Comparison of ENCODE assay signal across 1 cellular context in genomic region chr20:44959082-44959895, GRCh38.
TF ChIP-seq lines count a peak whose summit lies in the region.

No MANE protein-coding gene starts in this region.

TF ChIP-seq in GM12878, 131 proteins besides CTCF, POLR2A, EP300 and RAD21 (continued from another document):
- TF ChIP-seq E4F1 (IDR thresholded peaks at IDR 0.05; ENCODE audit: borderline replicate concordance, partially characterized antibody) = peak; percentile 18
- peak; percentile 62; the same call in 1 of the 2 replicates for TF ChIP-seq MTA3 (IDR thresholded peaks at IDR 0.05; ENCODE audit: borderline replicate concordance, low read length)
- TF ChIP-seq EGR1 (IDR thresholded peaks at IDR 0.05; ENCODE audit: borderline replicate concordance in 1 of 2, low read depth in 2 of 2, low read length in 2 of 2) = peak in 1 of 2 experiments; percentile 71; a peak in 1 of 3 replicates
- no peak for TF ChIP-seq E2F4 (IDR thresholded peaks at IDR 0.05; ENCODE audit: low read depth, low read length)
- 0 out of 4 replicates have a peak, but pooled peaks of 1 of the 2 experiments have one; percentile 16 for TF ChIP-seq IKZF2 (IDR thresholded peaks at IDR 0.05)
- no peak for TF ChIP-seq JUND (IDR thresholded peaks at IDR 0.05; ENCODE audit: low read depth, low read length)
- TF ChIP-seq TARDBP (IDR thresholded peaks at IDR 0.05; ENCODE audit: borderline replicate concordance) = no peak
- TF ChIP-seq FOXK2 (IDR thresholded peaks at IDR 0.05) = peak; percentile 51
- TF ChIP-seq SMC3 (IDR thresholded peaks at IDR 0.05; ENCODE audit: borderline replicate concordance, low read length) = peak; percentile 37
- no peak for TF ChIP-seq CBX3 (IDR thresholded peaks at IDR 0.05; ENCODE audit: borderline replicate concordance, low read depth)
- no peak for TF ChIP-seq KLF5 (IDR thresholded peaks at IDR 0.05; ENCODE audit: partially characterized antibody)
- no peak for TF ChIP-seq MAX (IDR thresholded peaks at IDR 0.05; ENCODE audit: low read depth, low read length)
